In the genomic region with DNA sequence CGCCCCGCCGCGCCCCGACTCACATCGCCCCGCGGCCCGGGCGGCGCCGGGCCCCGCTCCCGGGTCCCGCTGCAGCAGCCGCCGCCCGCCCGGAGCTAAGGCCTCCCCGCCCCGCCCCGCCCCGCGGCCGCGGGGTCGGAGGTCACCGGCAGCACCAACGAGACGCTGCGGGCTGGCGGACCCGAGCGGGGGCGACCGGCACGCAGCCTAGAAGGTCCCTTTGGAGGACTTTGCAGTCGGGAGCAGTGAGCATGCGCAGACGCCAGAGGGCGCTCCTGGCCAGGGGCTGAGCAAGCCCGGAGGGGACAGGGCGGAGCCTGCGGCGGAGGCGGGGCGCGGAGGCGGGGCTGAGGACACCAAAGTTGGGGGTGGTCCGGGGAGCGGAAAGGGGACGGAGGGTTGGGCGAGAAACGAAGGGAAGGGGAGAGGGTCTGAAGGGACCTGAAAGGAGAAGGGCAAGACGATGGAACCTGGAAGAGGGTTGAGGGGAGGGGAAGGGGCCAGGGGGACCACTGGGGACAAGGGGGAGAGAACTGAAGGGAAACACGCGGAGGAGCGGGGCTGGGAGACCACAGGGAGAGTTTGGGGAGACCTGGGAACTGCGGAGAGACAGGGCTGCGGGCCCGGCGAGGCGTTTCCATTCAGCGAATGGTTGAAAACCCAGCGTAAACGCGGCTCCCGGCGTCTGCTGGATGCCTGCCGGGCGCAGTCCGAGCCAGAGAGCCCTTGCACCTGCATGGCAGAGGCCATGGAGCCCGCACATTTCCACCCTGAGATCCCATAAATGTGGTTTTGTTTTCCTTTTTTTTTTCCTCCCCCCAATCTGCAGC, we compare ENCODE assay signal across 8 cellular contexts. TPM values are rescaled to one million over a fixed set of nuclear protein-coding genes. Genes with fewer than 3 reads are reported as not detected.
A peak's percentile ranks its signal among the peaks of the same experiment; 100 is the strongest.
DNase-seq lines count a peak whose midpoint lies in the region; ATAC-seq and TF ChIP-seq lines count a peak whose summit lies in the region.

FRS3 (minus strand) TSS at position 108 of the 830 bp plus-strand sequence. CDS start 2,913 bp downstream, outside the sequence.

- TF ChIP-seq POLR2A in GM15510 (IDR thresholded peaks at IDR 0.05; ENCODE audit: borderline replicate concordance, extremely low read depth, insufficient read length) (peak; percentile 59), vagina (IDR thresholded peaks at IDR 0.05) (no peak)

- no peaks in the 10 kb centered on the region for H3K9me3 ChIP-seq in right atrium auricular region
- no peaks in the 10 kb centered on the region for H3K9me3 ChIP-seq in vagina

- H3K4me3 ChIP-seq in right atrium auricular region (peak within 1 kb of the TSS; percentile 54 to 82), vagina (peak within 1 kb of the TSS; percentile 83 to 89)

- DNase-seq in NCI-H1436 treated with DMSO at 0.1 percent for 48 hours (lab: John Stamatoyannopoulos, UW) (peak; percentile 77), T-helper 1 cell (peak; percentile 96 to 99 (median 98)), right atrium auricular region (ENCODE audit: low spot score) (peak; percentile 97), putamen (ENCODE audit: low spot score) (peak; percentile 98), vagina (ENCODE audit: extremely low spot score in 2 of 2) (peak in 1 of 2 donors; percentile 96)

- intact Hi-C loops in vagina (cut with DNase I) = loop anchor here (2.0 kb wide), 1 partner anchor 265 kb away; no protein-coding TSS in a partner anchor

- H3K27ac ChIP-seq in angular gyrus (ENCODE audit: low read depth, low read length) = peak within 1 kb of the TSS; percentile 57
- peak within 1 kb of the TSS; percentile 84 to 87 for H3K27ac ChIP-seq in right atrium auricular region
- H3K27ac ChIP-seq in vagina = peak within 1 kb of the TSS; percentile 94

- TF ChIP-seq CTCF in right atrium auricular region (IDR thresholded peaks at IDR 0.05) (peak; percentile 87 to 93), vagina (IDR thresholded peaks at IDR 0.05) (peak; percentile 77 to 92 (median 77))

- peak; percentile 89 for ATAC-seq in HG02870 (IDR thresholded peaks at IDR 0.05; ENCODE audit: unreplicated experiment)

- H3K4me1 ChIP-seq in right atrium auricular region = peaks cover 0 to 37% of the 10 kb centered on the region in 2 donors
- peaks cover 36% of the 10 kb centered on the region for H3K4me1 ChIP-seq in vagina

- H3K27me3 ChIP-seq in right atrium auricular region = no peaks in the 10 kb centered on the region
- no peaks in the 10 kb centered on the region for H3K27me3 ChIP-seq in vagina

- peaks cover 19% of the 10 kb centered on the region for H3K36me3 ChIP-seq in right atrium auricular region
- H3K36me3 ChIP-seq in vagina = peaks cover 0 to 15% of the 10 kb centered on the region in 2 donors

RNA-seq across cellular contexts. Expression of gene FRS3, which starts in this region (rescaled TPM):
- 1 to 10 TPM; 2.6 to 3.4 TPM for total RNA-seq in right atrium auricular region
- total RNA-seq in vagina = 4.4 TPM
